Comparison of ENCODE assay signal across 20 cellular contexts in the genomic region with DNA sequence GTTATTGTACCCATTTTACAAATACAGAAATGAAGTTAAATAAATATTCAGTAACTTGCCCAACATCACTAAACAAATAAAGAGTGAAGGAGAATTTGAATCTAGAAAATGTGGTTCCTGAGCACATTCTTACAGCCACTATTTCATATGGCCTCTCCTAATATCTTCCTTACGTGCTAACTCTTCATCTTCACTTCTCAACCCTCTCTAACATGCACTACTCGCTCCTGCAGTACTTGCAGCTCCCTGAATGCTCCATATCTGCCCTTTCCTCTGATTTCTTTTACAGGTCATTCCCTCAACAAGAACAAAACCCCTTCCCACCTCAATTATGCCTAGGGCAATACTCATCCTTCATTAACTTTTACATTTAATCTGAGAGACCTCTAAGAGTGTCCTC.
"Had no signal": no experiment of that assay in that cellular context is flagged by ENCODE, and none has a peak within 500 bp of the region (broad histone marks: within the 10 kb centered on the region; RNA-seq: fewer than 3 reads in every experiment).

No MANE protein-coding gene starts in this region.

- H3K4me3 ChIP-seq: body of pancreas, cardiac muscle cell, gastroesophageal sphincter, prostate gland, thoracic aorta had no signal

- H3K9me3 ChIP-seq: body of pancreas, gastroesophageal sphincter, prostate gland, thoracic aorta had no signal

- H3K4me1 ChIP-seq: body of pancreas, gastroesophageal sphincter, prostate gland had no signal

- H3K36me3 Mint-ChIP-seq: activated naive CD4-positive, alpha-beta T cell treated with anti-CD3 and anti-CD28 coated beads, Interleukin-2, amount 10 ng/mL, durations not matched to agents 7 days and 5 days; natural killer cell; type B pancreatic cell had no signal

- H3K27ac ChIP-seq: body of pancreas, cardiac muscle cell, epithelial cell of prostate, gastroesophageal sphincter, prostate gland, thoracic aorta had no signal

- H3K27ac Mint-ChIP-seq: activated CD4-positive, alpha-beta memory T cell treated with anti-CD3 and anti-CD28 coated beads, Interleukin-2, amount 10 ng/mL, durations not matched to agents 7 days and 5 days; activated CD4-positive, alpha-beta T cell treated with anti-CD3 and anti-CD28 coated beads, Interleukin-2, amount 10 ng/mL, durations not matched to agents 24 days and 14 days; activated naive CD4-positive, alpha-beta T cell treated with anti-CD3 and anti-CD28 coated beads, Interleukin-2, amount 10 ng/mL, durations not matched to agents 7 days and 5 days; natural killer cell; type B pancreatic cell had no signal

- H3K9me3 Mint-ChIP-seq: activated CD4-positive, alpha-beta memory T cell treated with anti-CD3 and anti-CD28 coated beads, Interleukin-2, amount 10 ng/mL, durations not matched to agents 7 days and 5 days; activated CD4-positive, alpha-beta T cell treated with anti-CD3 and anti-CD28 coated beads, Interleukin-2, amount 10 ng/mL, durations not matched to agents 24 days and 14 days had no signal

- DNase-seq: activated CD4-positive, alpha-beta memory T cell treated with anti-CD3 and anti-CD28 coated beads, Interleukin-2, amount 10 ng/mL, durations not matched to agents 7 days and 5 days; activated CD4-positive, alpha-beta T cell treated with anti-CD3 and anti-CD28 coated beads, Interleukin-2, amount 10 ng/mL, durations not matched to agents 24 days and 14 days; activated effector memory CD4-positive, alpha-beta T cell treated with anti-CD3 and anti-CD28 coated beads, Interleukin-2, amount 50 U/mL, for 16 hours; activated naive CD4-positive, alpha-beta T cell treated with anti-CD3 and anti-CD28 coated beads, Interleukin-2, amount 10 ng/mL, durations not matched to agents 7 days and 5 days; activated T-cell treated with anti-CD3 and anti-CD28 coated beads for 4 hours; amygdala; body of pancreas; head of caudate nucleus; hypothalamus; midbrain; natural killer cell; stimulated activated CD4-positive, alpha-beta T cell treated with anti-CD3 and anti-CD28 coated beads, Interleukin-2, amount 100 ng/mL, for 48 hours; stimulated activated naive CD4-positive, alpha-beta T cell had no signal

- H3K36me3 ChIP-seq: cardiac muscle cell, gastroesophageal sphincter, prostate gland, thoracic aorta had no signal

- H3K27me3 Mint-ChIP-seq: activated CD4-positive, alpha-beta memory T cell treated with anti-CD3 and anti-CD28 coated beads, Interleukin-2, amount 10 ng/mL, durations not matched to agents 7 days and 5 days; activated CD4-positive, alpha-beta T cell treated with anti-CD3 and anti-CD28 coated beads, Interleukin-2, amount 10 ng/mL, durations not matched to agents 24 days and 14 days; activated naive CD4-positive, alpha-beta T cell treated with anti-CD3 and anti-CD28 coated beads, Interleukin-2, amount 10 ng/mL, durations not matched to agents 7 days and 5 days; type B pancreatic cell had no signal

- H3K4me1 Mint-ChIP-seq: activated CD4-positive, alpha-beta memory T cell treated with anti-CD3 and anti-CD28 coated beads, Interleukin-2, amount 10 ng/mL, durations not matched to agents 7 days and 5 days; activated CD4-positive, alpha-beta T cell treated with anti-CD3 and anti-CD28 coated beads, Interleukin-2, amount 10 ng/mL, durations not matched to agents 24 days and 14 days; activated naive CD4-positive, alpha-beta T cell treated with anti-CD3 and anti-CD28 coated beads, Interleukin-2, amount 10 ng/mL, durations not matched to agents 7 days and 5 days; natural killer cell had no signal

- H3K27me3 ChIP-seq: body of pancreas, cardiac muscle cell, gastroesophageal sphincter had no signal

- ATAC-seq: activated CD4-positive, CD25-positive, alpha-beta regulatory T cell treated with anti-CD3 and anti-CD28 coated beads, Interleukin-2, amount 50 U/mL, for 24 hours; body of pancreas; gastroesophageal sphincter; natural killer cell had no signal

- H3K4me3 Mint-ChIP-seq: activated CD4-positive, alpha-beta memory T cell treated with anti-CD3 and anti-CD28 coated beads, Interleukin-2, amount 10 ng/mL, durations not matched to agents 7 days and 5 days; activated CD4-positive, alpha-beta T cell treated with anti-CD3 and anti-CD28 coated beads, Interleukin-2, amount 10 ng/mL, durations not matched to agents 24 days and 14 days; activated naive CD4-positive, alpha-beta T cell treated with anti-CD3 and anti-CD28 coated beads, Interleukin-2, amount 10 ng/mL, durations not matched to agents 7 days and 5 days; natural killer cell; type B pancreatic cell had no signal
